ENCODE assay signal across 1 cellular context in genomic region chr7:73885975-73886798, GRCh38.
TF ChIP-seq lines count a peak whose summit lies in the region.

No MANE protein-coding gene starts in this region.

TF ChIP-seq in K562, 482 proteins besides CTCF, POLR2A, EP300 and RAD21 (continued from another document and continues in another):
- TF ChIP-seq ZMIZ1 (IDR thresholded peaks at IDR 0.05; ENCODE audit: low read depth in 2 of 2, low read length in 2 of 2) (peak in 1 of 2 experiments; percentile 100; a peak in 2 of 4 replicates), CREBBP (IDR thresholded peaks at IDR 0.05; ENCODE audit: low read depth, low read length) (no peak), PBX2 (CRISPR knock-in tag; IDR thresholded peaks at IDR 0.05; ENCODE audit: low read depth) (no peak), PBX2 (tag; conservative IDR thresholded peaks at IDR 0.05; ENCODE audit: low read depth) (0 out of 2 replicates have a peak, but pooled peaks have one; percentile 47), ZNF76 (CRISPR knock-in tag; IDR thresholded peaks at IDR 0.05; ENCODE audit: borderline replicate concordance) (peak; percentile 88; the same call in 1 of the 2 replicates), EP400 (IDR thresholded peaks at IDR 0.05) (peak; percentile 73; the same call in 1 of the 2 replicates), TOE1 (IDR thresholded peaks at IDR 0.05; ENCODE audit: borderline replicate concordance) (peak; percentile 92), TOE1 (CRISPR knock-in tag; IDR thresholded peaks at IDR 0.05; ENCODE audit: borderline replicate concordance, low read depth) (0 out of 2 replicates have a peak, but pooled peaks have one; percentile 19), FOXA3 (CRISPR knock-in tag; conservative IDR thresholded peaks at IDR 0.05 in 1 of 2, IDR thresholded peaks at IDR 0.05 in 1 of 2) (peak in 1 of 2 experiments; percentile 68; a peak in 2 of 4 replicates), HLTF (IDR thresholded peaks at IDR 0.05) (peak; percentile 100), ZNF212 (CRISPR knock-in tag; IDR thresholded peaks at IDR 0.05) (peak; percentile 91), NR3C1 (CRISPR knock-in tag; IDR thresholded peaks at IDR 0.05) (no peak), KLF13 (tag; IDR thresholded peaks at IDR 0.05; ENCODE audit: borderline replicate concordance, low read depth) (no peak; the same call in 1 of the 2 replicates), SOX6 (IDR thresholded peaks at IDR 0.05) (peak; percentile 99), MCM7 (IDR thresholded peaks at IDR 0.05) (no peak), TRIM28 (IDR thresholded peaks at IDR 0.05) (peak; percentile 95), RBBP5 (IDR thresholded peaks at IDR 0.05; ENCODE audit: borderline replicate concordance, insufficient read depth, low read length, poor library complexity, severe bottlenecking) (peak; percentile 67), E2F1 (CRISPR knock-in tag; IDR thresholded peaks at IDR 0.05) (0 out of 2 replicates have a peak, but pooled peaks have one; percentile 38), NFXL1 (CRISPR knock-in tag; IDR thresholded peaks at IDR 0.05) (peak; percentile 85; the same call in 1 of the 2 replicates), ZBTB9 (CRISPR knock-in tag; IDR thresholded peaks at IDR 0.05) (peak; percentile 96), ZNF589 (CRISPR knock-in tag; IDR thresholded peaks at IDR 0.05; ENCODE audit: low read depth) (peak; percentile 99), LEF1 (IDR thresholded peaks at IDR 0.05) (peak; percentile 99)
- TF ChIP-seq, protein P1, sequence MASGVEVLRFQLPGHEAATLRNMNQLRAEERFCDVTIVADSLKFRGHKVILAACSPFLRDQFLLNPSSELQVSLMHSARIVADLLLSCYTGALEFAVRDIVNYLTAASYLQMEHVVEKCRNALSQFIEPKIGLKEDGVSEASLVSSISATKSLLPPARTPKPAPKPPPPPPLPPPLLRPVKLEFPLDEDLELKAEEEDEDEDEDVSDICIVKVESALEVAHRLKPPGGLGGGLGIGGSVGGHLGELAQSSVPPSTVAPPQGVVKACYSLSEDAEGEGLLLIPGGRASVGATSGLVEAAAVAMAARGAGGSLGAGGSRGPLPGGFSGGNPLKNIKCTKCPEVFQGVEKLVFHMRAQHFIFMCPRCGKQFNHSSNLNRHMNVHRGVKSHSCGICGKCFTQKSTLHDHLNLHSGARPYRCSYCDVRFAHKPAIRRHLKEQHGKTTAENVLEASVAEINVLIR (CRISPR knock-in tag; IDR thresholded peaks at IDR 0.05) = peak; percentile 56; the same call in 1 of the 2 replicates
- TF ChIP-seq, protein P2, sequence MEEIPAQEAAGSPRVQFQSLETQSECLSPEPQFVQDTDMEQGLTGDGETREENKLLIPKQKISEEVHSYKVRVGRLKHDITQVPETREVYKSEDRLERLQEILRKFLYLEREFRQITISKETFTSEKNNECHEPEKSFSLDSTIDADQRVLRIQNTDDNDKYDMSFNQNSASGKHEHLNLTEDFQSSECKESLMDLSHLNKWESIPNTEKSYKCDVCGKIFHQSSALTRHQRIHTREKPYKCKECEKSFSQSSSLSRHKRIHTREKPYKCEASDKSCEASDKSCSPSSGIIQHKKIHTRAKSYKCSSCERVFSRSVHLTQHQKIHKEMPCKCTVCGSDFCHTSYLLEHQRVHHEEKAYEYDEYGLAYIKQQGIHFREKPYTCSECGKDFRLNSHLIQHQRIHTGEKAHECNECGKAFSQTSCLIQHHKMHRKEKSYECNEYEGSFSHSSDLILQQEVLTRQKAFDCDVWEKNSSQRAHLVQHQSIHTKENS (CRISPR knock-in tag; IDR thresholded peaks at IDR 0.05) = no peak
- TF ChIP-seq, protein P3, sequence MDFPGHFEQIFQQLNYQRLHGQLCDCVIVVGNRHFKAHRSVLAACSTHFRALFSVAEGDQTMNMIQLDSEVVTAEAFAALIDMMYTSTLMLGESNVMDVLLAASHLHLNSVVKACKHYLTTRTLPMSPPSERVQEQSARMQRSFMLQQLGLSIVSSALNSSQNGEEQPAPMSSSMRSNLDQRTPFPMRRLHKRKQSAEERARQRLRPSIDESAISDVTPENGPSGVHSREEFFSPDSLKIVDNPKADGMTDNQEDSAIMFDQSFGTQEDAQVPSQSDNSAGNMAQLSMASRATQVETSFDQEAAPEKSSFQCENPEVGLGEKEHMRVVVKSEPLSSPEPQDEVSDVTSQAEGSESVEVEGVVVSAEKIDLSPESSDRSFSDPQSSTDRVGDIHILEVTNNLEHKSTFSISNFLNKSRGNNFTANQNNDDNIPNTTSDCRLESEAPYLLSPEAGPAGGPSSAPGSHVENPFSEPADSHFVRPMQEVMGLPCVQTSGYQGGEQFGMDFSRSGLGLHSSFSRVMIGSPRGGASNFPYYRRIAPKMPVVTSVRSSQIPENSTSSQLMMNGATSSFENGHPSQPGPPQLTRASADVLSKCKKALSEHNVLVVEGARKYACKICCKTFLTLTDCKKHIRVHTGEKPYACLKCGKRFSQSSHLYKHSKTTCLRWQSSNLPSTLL (IDR thresholded peaks at IDR 0.05) = 0 out of 2 replicates have a peak, but pooled peaks have one; percentile 63
- TF ChIP-seq, protein P4, sequence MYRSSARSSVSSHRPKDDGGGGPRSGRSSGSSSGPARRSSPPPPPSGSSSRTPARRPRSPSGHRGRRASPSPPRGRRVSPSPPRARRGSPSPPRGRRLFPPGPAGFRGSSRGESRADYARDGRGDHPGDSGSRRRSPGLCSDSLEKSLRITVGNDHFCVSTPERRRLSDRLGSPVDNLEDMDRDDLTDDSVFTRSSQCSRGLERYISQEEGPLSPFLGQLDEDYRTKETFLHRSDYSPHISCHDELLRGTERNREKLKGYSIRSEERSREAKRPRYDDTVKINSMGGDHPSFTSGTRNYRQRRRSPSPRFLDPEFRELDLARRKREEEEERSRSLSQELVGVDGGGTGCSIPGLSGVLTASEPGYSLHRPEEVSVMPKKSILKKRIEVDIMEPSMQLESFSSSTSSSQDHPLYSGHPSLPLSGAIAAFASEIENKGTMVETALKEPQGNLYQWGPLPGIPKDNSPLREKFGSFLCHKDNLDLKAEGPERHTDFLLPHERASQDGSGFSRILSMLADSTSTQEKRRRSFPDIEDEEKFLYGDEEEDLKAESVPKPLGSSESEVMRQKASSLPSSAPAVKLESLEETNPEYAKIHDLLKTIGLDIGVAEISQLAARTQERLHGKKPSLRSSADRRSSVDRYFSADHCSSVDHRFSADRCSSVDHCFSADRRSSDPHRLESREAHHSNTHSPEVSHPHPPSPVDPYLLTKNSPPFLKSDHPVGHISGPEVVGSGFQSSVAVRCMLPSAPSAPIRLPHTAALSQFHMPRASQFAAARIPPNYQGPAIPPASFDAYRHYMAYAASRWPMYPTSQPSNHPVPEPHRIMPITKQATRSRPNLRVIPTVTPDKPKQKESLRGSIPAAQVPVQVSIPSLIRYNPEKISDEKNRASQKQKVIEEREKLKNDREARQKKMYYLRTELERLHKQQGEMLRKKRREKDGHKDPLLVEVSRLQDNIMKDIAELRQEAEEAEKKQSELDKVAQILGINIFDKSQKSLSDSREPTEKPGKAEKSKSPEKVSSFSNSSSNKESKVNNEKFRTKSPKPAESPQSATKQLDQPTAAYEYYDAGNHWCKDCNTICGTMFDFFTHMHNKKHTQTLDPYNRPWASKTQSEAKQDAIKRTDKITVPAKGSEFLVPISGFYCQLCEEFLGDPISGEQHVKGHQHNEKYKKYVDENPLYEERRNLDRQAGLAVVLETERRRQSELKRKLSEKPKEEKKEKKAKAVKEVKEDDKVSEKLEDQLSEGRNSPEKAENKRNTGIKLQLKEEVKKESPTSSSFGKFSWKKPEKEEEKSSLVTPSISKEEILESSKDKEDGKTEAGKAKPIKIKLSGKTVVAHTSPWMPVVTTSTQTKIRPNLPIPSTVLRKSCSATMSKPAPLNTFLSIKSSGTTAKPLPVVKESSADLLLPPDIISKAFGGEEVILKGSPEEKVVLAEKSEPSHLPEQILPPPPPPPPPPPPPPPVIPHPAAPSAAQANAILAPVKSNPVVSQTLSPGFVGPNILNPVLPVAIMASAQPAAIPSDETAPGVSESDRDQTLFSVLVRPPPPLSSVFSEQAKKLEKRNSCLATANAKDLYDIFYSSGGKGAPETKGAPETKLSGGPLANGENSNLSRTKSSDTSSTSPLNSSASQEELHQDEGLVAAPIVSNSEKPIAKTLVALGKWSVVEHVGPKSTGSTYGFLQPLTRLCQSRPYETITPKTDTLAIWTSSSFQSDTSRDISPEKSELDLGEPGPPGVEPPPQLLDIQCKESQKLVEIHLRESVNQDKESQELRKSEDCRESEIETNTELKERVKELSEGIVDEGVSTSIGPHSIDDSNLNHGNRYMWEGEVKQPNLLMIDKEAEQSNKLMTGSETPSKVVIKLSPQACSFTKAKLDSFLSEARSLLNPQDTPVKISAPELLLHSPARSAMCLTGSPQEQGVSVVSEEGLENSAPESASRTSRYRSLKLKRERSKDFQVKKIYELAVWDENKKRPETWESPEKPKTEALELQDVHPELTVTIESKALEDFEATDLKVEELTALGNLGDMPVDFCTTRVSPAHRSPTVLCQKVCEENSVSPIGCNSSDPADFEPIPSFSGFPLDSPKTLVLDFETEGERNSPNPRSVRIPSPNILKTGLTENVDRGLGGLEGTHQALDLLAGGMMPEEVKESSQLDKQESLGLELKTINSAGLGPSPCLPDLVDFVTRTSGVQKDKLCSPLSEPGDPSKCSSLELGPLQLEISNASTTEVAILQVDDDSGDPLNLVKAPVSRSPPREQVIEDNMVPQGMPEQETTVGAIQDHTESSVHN (IDR thresholded peaks at IDR 0.05; ENCODE audit: borderline replicate concordance in 1 of 2, low read depth in 1 of 2) = peak in 1 of 2 experiments; percentile 90; a peak in 1 of 4 replicates
- TF ChIP-seq, protein P5, sequence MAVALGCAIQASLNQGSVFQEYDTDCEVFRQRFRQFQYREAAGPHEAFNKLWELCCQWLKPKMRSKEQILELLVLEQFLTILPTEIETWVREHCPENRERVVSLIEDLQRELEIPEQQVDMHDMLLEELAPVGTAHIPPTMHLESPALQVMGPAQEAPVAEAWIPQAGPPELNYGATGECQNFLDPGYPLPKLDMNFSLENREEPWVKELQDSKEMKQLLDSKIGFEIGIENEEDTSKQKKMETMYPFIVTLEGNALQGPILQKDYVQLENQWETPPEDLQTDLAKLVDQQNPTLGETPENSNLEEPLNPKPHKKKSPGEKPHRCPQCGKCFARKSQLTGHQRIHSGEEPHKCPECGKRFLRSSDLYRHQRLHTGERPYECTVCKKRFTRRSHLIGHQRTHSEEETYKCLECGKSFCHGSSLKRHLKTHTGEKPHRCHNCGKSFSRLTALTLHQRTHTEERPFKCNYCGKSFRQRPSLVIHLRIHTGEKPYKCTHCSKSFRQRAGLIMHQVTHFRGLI (CRISPR knock-in tag; IDR thresholded peaks at IDR 0.05) = peak; percentile 91; the same call in 1 of the 2 replicates
